ENCODE assay signal across 8 cellular contexts in genomic region chr7:77697535-77697831, GRCh38.
DNase-seq lines count a peak whose midpoint lies in the region; ATAC-seq and TF ChIP-seq lines count a peak whose summit lies in the region.

No MANE protein-coding gene starts in this region.

- DNase-seq in RWPE1 (ENCODE audit: low spot score) (no peak), islet precursor cell (no peak), foreskin melanocyte (no peak)
- peak; percentile 16 for DNase-seq in effector CD4-positive, alpha-beta T cell

- H3K27me3 ChIP-seq in muscle layer of colon (ENCODE audit: control insufficient read depth in 1 of 2, insufficient read depth in 2 of 2, low read length in 2 of 2) = no peaks in the 10 kb centered on the region

- ATAC-seq in GM19463 (IDR thresholded peaks at IDR 0.05; ENCODE audit: unreplicated experiment) (peak; percentile 17), HG02981 (IDR thresholded peaks at IDR 0.05; ENCODE audit: unreplicated experiment) (no peak), GM21526 (IDR thresholded peaks at IDR 0.05; ENCODE audit: low FRiP score, unreplicated experiment) (no peak)

- POLR2A ChIA-PET in RWPE1 (lab: Yijun Ruan, JAX; ENCODE audit: low non-redundant PET) = interaction anchor here (1.3 kb wide), 1 partner anchor 24 kb away, joined by 3 read pairs; no protein-coding TSS in a partner anchor

- TF ChIP-seq CTCF in RWPE1 (conservative IDR thresholded peaks at IDR 0.05; ENCODE audit: low read depth) = no peak

- peaks cover 34% of the 10 kb centered on the region for H3K4me1 ChIP-seq in muscle layer of colon (ENCODE audit: insufficient read depth, low read length)

- H3K27ac ChIP-seq in RWPE1 = peak overlapping the region; percentile 92
- H3K27ac ChIP-seq in muscle layer of colon (ENCODE audit: low read depth, low read length) = peak overlapping the region; percentile 99

- CTCF ChIA-PET in RWPE1 (lab: Yijun Ruan, JAX) = interaction anchor here (0.6 to 1.1 kb wide), 2 partner anchors 16 to 62 kb away, joined by 3 to 6 read pairs; no protein-coding TSS in a partner anchor

- H3K4me3 ChIP-seq in muscle layer of colon (ENCODE audit: low read depth in 1 of 2, low read length in 2 of 2) = peak overlapping the region; percentile 75 to 90

- peak overlapping the region; percentile 76 for H3K9ac ChIP-seq in muscle layer of colon (ENCODE audit: low read length)

- H3K36me3 ChIP-seq in muscle layer of colon (ENCODE audit: insufficient read depth, low read length) = no peaks in the 10 kb centered on the region

- H3K9me3 ChIP-seq in muscle layer of colon (ENCODE audit: low read length) = no peaks in the 10 kb centered on the region
